ENCODE assay signal across 2 cellular contexts in the genomic region with DNA sequence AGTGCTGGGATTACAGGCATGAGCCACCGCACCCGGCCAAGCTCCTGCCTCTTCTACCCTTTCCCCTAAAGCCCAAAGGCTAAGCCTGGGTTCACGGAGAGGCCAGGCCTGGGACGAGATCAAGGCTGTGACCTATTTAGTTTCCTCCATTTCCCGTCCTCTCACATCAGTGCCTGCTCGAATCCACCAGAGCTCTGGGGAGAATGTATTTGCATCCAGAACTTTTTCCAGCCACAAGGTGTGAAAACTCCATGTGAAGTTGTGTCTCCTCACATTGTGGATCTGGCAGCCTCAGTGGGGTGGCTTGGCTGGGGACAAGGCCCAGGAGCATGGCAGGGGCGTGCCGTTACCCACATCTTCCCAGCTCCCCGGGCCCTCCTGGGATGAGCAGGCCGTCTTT.
TF ChIP-seq lines count a peak whose summit lies in the region.

No MANE protein-coding gene starts in this region.

TF ChIP-seq in GM23338, 12 proteins besides CTCF, POLR2A, EP300 and RAD21:
- TF ChIP-seq ETS1 (IDR thresholded peaks at IDR 0.05) (no peak), EZH2phosphoT487 (IDR thresholded peaks at IDR 0.05; ENCODE audit: unreplicated experiment) (no peak), NANOG (IDR thresholded peaks at IDR 0.05; ENCODE audit: borderline replicate concordance) (no peak)
TF ChIP-seq in GM23338: peak in this region for 0.

TF ChIP-seq in H1, 55 proteins besides CTCF, POLR2A, EP300 and RAD21:
- no peak for TF ChIP-seq RXRA (IDR thresholded peaks at IDR 0.05; ENCODE audit: insufficient read depth, low read depth, low read length)
- no peak for TF ChIP-seq JUN (IDR thresholded peaks at IDR 0.05; ENCODE audit: low read depth, low read length)
- no peak for TF ChIP-seq SAP30 (IDR thresholded peaks at IDR 0.05; ENCODE audit: insufficient read depth, insufficient replicate concordance, low read length)
- no peak for TF ChIP-seq SIRT6 (IDR thresholded peaks at IDR 0.05; ENCODE audit: low read length)
- no peak for TF ChIP-seq KDM1A (IDR thresholded peaks at IDR 0.05; ENCODE audit: borderline replicate concordance, low read length)
- TF ChIP-seq SP1 (IDR thresholded peaks at IDR 0.05; ENCODE audit: low read depth, low read length), result no peak
- no peak for TF ChIP-seq CBX8 (IDR thresholded peaks at IDR 0.05; ENCODE audit: borderline replicate concordance, low read depth, low read length)
- TF ChIP-seq MAFK (IDR thresholded peaks at IDR 0.05; ENCODE audit: low read depth, low read length), result no peak
- no peak for TF ChIP-seq TCF12 (IDR thresholded peaks at IDR 0.05; ENCODE audit: low read depth, low read length)
- TF ChIP-seq ZNF274 (IDR thresholded peaks at IDR 0.05; ENCODE audit: borderline replicate concordance, extremely low read depth, low read length), result no peak
- no peak for TF ChIP-seq FOSL1 (IDR thresholded peaks at IDR 0.05; ENCODE audit: insufficient read depth, low read depth, low read length)
- TF ChIP-seq NANOG (IDR thresholded peaks at IDR 0.05; ENCODE audit: insufficient read depth, low read depth, low read length, poor library complexity, severe bottlenecking), result no peak
- no peak for TF ChIP-seq HDAC2 (IDR thresholded peaks at IDR 0.05; ENCODE audit: borderline replicate concordance in 1 of 2, low read depth in 2 of 2, low read length in 2 of 2)
- TF ChIP-seq CHD7 (IDR thresholded peaks at IDR 0.05; ENCODE audit: insufficient replicate concordance, low read length), result no peak
- no peak for TF ChIP-seq PHF8 (conservative IDR thresholded peaks at IDR 0.05; ENCODE audit: low read depth, low read length)
- no peak for TF ChIP-seq TEAD4 (IDR thresholded peaks at IDR 0.05; ENCODE audit: low read depth, low read length)
- TF ChIP-seq SRF (IDR thresholded peaks at IDR 0.05; ENCODE audit: low read depth, low read length), result no peak
- no peak for TF ChIP-seq POU5F1 (IDR thresholded peaks at IDR 0.05; ENCODE audit: low read depth, low read length)
- TF ChIP-seq CHD1 (IDR thresholded peaks at IDR 0.05; ENCODE audit: low read depth, low read length), result no peak
TF ChIP-seq in H1: peak in this region for 0.
